ENCODE assay signal across 22 cellular contexts in genomic region chr1:233544304-233544703, GRCh38.
A peak's percentile ranks its signal among the peaks of the same experiment; 100 is the strongest.
DNase-seq lines count a peak whose midpoint lies in the region; ATAC-seq and TF ChIP-seq lines count a peak whose summit lies in the region.
"Had no signal": no experiment of that assay in that cellular context is flagged by ENCODE, and none has a peak within 500 bp of the region (broad histone marks: within the 10 kb centered on the region; RNA-seq: fewer than 3 reads in every experiment).

No MANE protein-coding gene starts in this region.

- peak overlapping the region; percentile 48 for H3K4me2 ChIP-seq in SK-N-SH
- peak overlapping the region; percentile 77 for H3K4me2 ChIP-seq in mammary epithelial cell (ENCODE audit: insufficient read depth, low read depth, low read length)

- H3K9ac ChIP-seq in SK-N-SH: no peak overlapping the region
- peak overlapping the region; percentile 37 for H3K9ac ChIP-seq in mammary epithelial cell (ENCODE audit: insufficient read depth, low read length)
- H3K9ac ChIP-seq: parathyroid adenoma had no signal

- H4K20me1 ChIP-seq in SK-N-SH (ENCODE audit: insufficient read depth) (no peaks in the 10 kb centered on the region), mammary epithelial cell (ENCODE audit: insufficient read depth, low read length) (no peaks in the 10 kb centered on the region)

- TF ChIP-seq EP300 in SK-N-SH (IDR thresholded peaks at IDR 0.05; ENCODE audit: borderline replicate concordance in 1 of 2, low read depth in 1 of 2, low read length in 1 of 2): no peak

- peaks cover 4% of the 10 kb centered on the region for H3F3A ChIP-seq in SK-N-SH (replicated peaks; ENCODE audit: insufficient read depth)

- no peak overlapping the region; the same call in 1 of the 2 replicates for H2AFZ ChIP-seq in SK-N-SH (ENCODE audit: low read depth)
- H2AFZ ChIP-seq in mammary epithelial cell (ENCODE audit: low read depth, low read length): peak overlapping the region; percentile 88
- H2AFZ ChIP-seq: parathyroid adenoma had no signal

- H3K9me2 ChIP-seq in SK-N-SH: no peaks in the 10 kb centered on the region

- intact Hi-C loops in mammary epithelial cell (cut with micrococcal nuclease) (no loop called here), thyroid gland (cut with DNase I) (no loop called here), left colon (cut with DNase I, micrococcal nuclease) (no loop called here)

- H3K27ac ChIP-seq in SK-N-SH (ENCODE audit: low read depth in 2 of 2, low read length in 1 of 2): peak overlapping the region in 1 of 2 experiments; percentile 86; a peak in 2 of 4 replicates
- H3K27ac ChIP-seq in KOPT-K1 (ENCODE audit: low read depth, low read length, poor library complexity, severe bottlenecking): peak overlapping the region; percentile 52
- peak overlapping the region; percentile 68 for H3K27ac ChIP-seq in mammary epithelial cell (ENCODE audit: insufficient read depth, low read depth, low read length)
- no peak overlapping the region for H3K27ac ChIP-seq in thyroid gland
- H3K27ac ChIP-seq: parathyroid adenoma, spleen, upper lobe of right lung had no signal

- in situ Hi-C loops in mammary epithelial cell (cut with MboI; ENCODE audit: low sequenced_read_pairs in 2 of 2): no loop called here

- CTCF ChIA-PET in SK-N-SH (lab: Yijun Ruan, JAX) (interaction anchor here (1.0 kb wide), 1 partner anchor 567 kb away, joined by 3 read pairs; no protein-coding TSS in a partner anchor), mammary epithelial cell (lab: Charles Lee; ENCODE audit: low non-redundant PET) (interaction anchor here (0.5 kb wide), 1 partner anchor 249 kb away, joined by 3 read pairs; the partner anchor contains the start of gene PCNX2)

- WGBS in SK-N-SH (ENCODE audit: low lambda C conversion rate): 87% methylated on average over 5 of the region's 5 CpGs
- 6% methylated on average over 4 of the region's 5 CpGs for WGBS in mammary epithelial cell (ENCODE audit: low coverage, missing lambda C conversion rate)
- 51 to 53% methylated on average over 5 of the region's 5 CpGs for WGBS in thyroid gland, 2 donors

- no peak for DNase-seq in SK-N-SH
- peak; percentile 38 for DNase-seq in mammary epithelial cell
- peak; percentile 26 to 49 for DNase-seq in thyroid gland
- no peak for DNase-seq in left colon
- DNase-seq in left lobe of liver (ENCODE audit: low spot score): no peak
- no peak for DNase-seq in T-helper 9 cell
- DNase-seq: activated CD4-positive, alpha-beta T cell treated with anti-CD3 and anti-CD28 coated beads for 36 hours; activated gamma-delta T cell; activated naive CD8-positive, alpha-beta T cell treated with anti-CD3 and anti-CD28 coated beads, Interleukin-2, amount 10 ng/mL, durations not matched to agents 7 days and 5 days; activated T-cell treated with anti-CD3 and anti-CD28 coated beads, Interleukin-2, amount 50 U/mL, for 24 hours; CD4-positive, CD25-positive, alpha-beta regulatory T cell; NCI-H2029 treated with DMSO at 0.1 percent for 48 hours; NCI-H774; spleen; stimulated activated CD4-positive, alpha-beta T cell treated with anti-CD3 and anti-CD28 coated beads, Interleukin-4, amount 100 ng/mL, for 24 hours; upper lobe of right lung had no signal

- H3K4me1 ChIP-seq in SK-N-SH (ENCODE audit: control insufficient read depth in 1 of 2, insufficient read depth in 2 of 2, low read depth in 1 of 2, low read length in 1 of 2) (peaks cover 0 to 10% of the 10 kb centered on the region in 2 experiments; a peak in 2 of 4 replicates), mammary epithelial cell (ENCODE audit: insufficient read depth, low read length) (peaks cover 23% of the 10 kb centered on the region), thyroid gland (no peaks in the 10 kb centered on the region)
- H3K4me1 ChIP-seq: parathyroid adenoma, spleen, upper lobe of right lung had no signal

- dilution Hi-C loops in mammary epithelial cell (cut with HindIII; ENCODE audit: low sequenced_read_pairs): no loop called here

- TF ChIP-seq POLR2A in thyroid gland (IDR thresholded peaks at IDR 0.05): no peak

- no TSS peak for BruUV-seq in mammary epithelial cell (replicated peaks; lab: Mats Ljungman, UMichigan)

- H3K27me3 ChIP-seq in SK-N-SH (ENCODE audit: insufficient read depth) (no peaks in the 10 kb centered on the region), mammary epithelial cell (ENCODE audit: insufficient read depth, low read length) (no peaks in the 10 kb centered on the region), thyroid gland (no peaks in the 10 kb centered on the region)
- H3K27me3 ChIP-seq: dorsolateral prefrontal cortex, MG63, upper lobe of right lung had no signal

- H3K79me2 ChIP-seq in SK-N-SH (ENCODE audit: insufficient read depth): no peaks in the 10 kb centered on the region
- no peaks in the 10 kb centered on the region for H3K79me2 ChIP-seq in mammary epithelial cell (ENCODE audit: insufficient read depth, low read length)
- H3K79me2 ChIP-seq: parathyroid adenoma had no signal

- no peaks in the 10 kb centered on the region for H3K9me3 ChIP-seq in SK-N-SH
- H3K9me3 ChIP-seq in KOPT-K1 (ENCODE audit: insufficient read depth, low read length, poor library complexity, severe bottlenecking): no peaks in the 10 kb centered on the region
- H3K9me3 ChIP-seq in mammary epithelial cell (replicated peaks; ENCODE audit: insufficient read depth, low read length): no peaks in the 10 kb centered on the region
- no peaks in the 10 kb centered on the region for H3K9me3 ChIP-seq in thyroid gland
- H3K9me3 ChIP-seq: MG63, spleen, upper lobe of right lung had no signal

- POLR2A ChIA-PET in SK-N-SH (lab: Yijun Ruan, JAX): interaction anchor here (0.6 kb wide), 1 partner anchor 53 kb away, joined by 3 read pairs; no protein-coding TSS in a partner anchor

- ATAC-seq in SK-N-SH treated with all-trans-retinoic acid at 6 μM for 48 hours (no peak), left colon (no peak), left lobe of liver (no peak)
- ATAC-seq: activated CD4-positive, alpha-beta T cell treated with anti-CD3 and anti-CD28 coated beads for 36 hours had no signal

- no peak for TF ChIP-seq CTCF in SK-N-SH (IDR thresholded peaks at IDR 0.05)
- TF ChIP-seq CTCF in mammary epithelial cell (conservative IDR thresholded peaks at IDR 0.05 in 1 of 2, IDR thresholded peaks at IDR 0.05 in 1 of 2; ENCODE audit: extremely low read depth in 1 of 2, insufficient read depth in 1 of 2, low read depth in 1 of 2, low read length in 2 of 2): no peak
- TF ChIP-seq CTCF in thyroid gland (IDR thresholded peaks at IDR 0.05): no peak

- H3K36me3 ChIP-seq in SK-N-SH (replicated peaks in 1 of 2; ENCODE audit: control insufficient read depth in 1 of 2, insufficient read depth in 2 of 2, low read length in 1 of 2): no peaks in the 10 kb centered on the region
- no peaks in the 10 kb centered on the region for H3K36me3 ChIP-seq in KOPT-K1 (ENCODE audit: insufficient read depth, low read length)
- no peaks in the 10 kb centered on the region for H3K36me3 ChIP-seq in mammary epithelial cell (ENCODE audit: insufficient read depth, low read length)
- no peaks in the 10 kb centered on the region for H3K36me3 ChIP-seq in thyroid gland
- H3K36me3 ChIP-seq: MG63, spleen, upper lobe of right lung had no signal

- H3K4me3 ChIP-seq in SK-N-SH (ENCODE audit: low read depth in 2 of 2, low read length in 1 of 2): no peak overlapping the region
- peak overlapping the region in 2 of 3 experiments; percentile 6 to 30 for H3K4me3 ChIP-seq in mammary epithelial cell (replicated peaks in 1 of 3; ENCODE audit: insufficient read depth in 1 of 3, low read depth in 2 of 3, low read length in 3 of 3)
- H3K4me3 ChIP-seq in thyroid gland (replicated peaks in 1 of 3): no peak overlapping the region
- H3K4me3 ChIP-seq: dorsolateral prefrontal cortex, lung, MG63, spleen, upper lobe of right lung had no signal

- TF ChIP-seq RAD21 in SK-N-SH (IDR thresholded peaks at IDR 0.05; ENCODE audit: low read length): no peak

TF ChIP-seq in SK-N-SH, 30 proteins besides CTCF, POLR2A, EP300 and RAD21:
- TF ChIP-seq GATA2 (CRISPR knock-in tag; IDR thresholded peaks at IDR 0.05) (no peak), MXI1 (IDR thresholded peaks at IDR 0.05; ENCODE audit: low read depth, low read length) (no peak), CHD2 (IDR thresholded peaks at IDR 0.05; ENCODE audit: low read length, partially characterized antibody) (no peak), GABPA (IDR thresholded peaks at IDR 0.05; ENCODE audit: low read depth) (no peak), NFIC (IDR thresholded peaks at IDR 0.05; ENCODE audit: borderline replicate concordance) (no peak), FOXM1 (IDR thresholded peaks at IDR 0.05; ENCODE audit: low read depth) (no peak), NRF1 (IDR thresholded peaks at IDR 0.05; ENCODE audit: low read depth, low read length) (no peak), ELF1 (IDR thresholded peaks at IDR 0.05) (no peak), JUND (IDR thresholded peaks at IDR 0.05) (no peak), RCOR1 (IDR thresholded peaks at IDR 0.05; ENCODE audit: low read length) (no peak)

TF ChIP-seq in SK-N-SH treated with all-trans-retinoic acid at 6 μM for 48 hours, 23 proteins besides CTCF, POLR2A, EP300 and RAD21 (continues in another document):
- TF ChIP-seq ISL1 (CRISPR knock-in tag; IDR thresholded peaks at IDR 0.05) (no peak), GLIS3 (CRISPR knock-in tag; IDR thresholded peaks at IDR 0.05) (no peak), ZNF8 (CRISPR knock-in tag; IDR thresholded peaks at IDR 0.05) (no peak), TCF4 (CRISPR knock-in tag; IDR thresholded peaks at IDR 0.05; ENCODE audit: borderline replicate concordance) (no peak), ZNF70 (CRISPR knock-in tag; IDR thresholded peaks at IDR 0.05) (no peak)
- TF ChIP-seq, protein P1, sequence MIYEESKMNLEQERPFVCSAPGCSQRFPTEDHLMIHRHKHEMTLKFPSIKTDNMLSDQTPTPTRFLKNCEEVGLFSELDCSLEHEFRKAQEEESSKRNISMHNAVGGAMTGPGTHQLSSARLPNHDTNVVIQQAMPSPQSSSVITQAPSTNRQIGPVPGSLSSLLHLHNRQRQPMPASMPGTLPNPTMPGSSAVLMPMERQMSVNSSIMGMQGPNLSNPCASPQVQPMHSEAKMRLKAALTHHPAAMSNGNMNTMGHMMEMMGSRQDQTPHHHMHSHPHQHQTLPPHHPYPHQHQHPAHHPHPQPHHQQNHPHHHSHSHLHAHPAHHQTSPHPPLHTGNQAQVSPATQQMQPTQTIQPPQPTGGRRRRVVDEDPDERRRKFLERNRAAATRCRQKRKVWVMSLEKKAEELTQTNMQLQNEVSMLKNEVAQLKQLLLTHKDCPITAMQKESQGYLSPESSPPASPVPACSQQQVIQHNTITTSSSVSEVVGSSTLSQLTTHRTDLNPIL (CRISPR knock-in tag; IDR thresholded peaks at IDR 0.05; ENCODE audit: low read depth): no peak

Comparison
In these comparisons a context has a peak if more than half of its experiments do, and no peak if none do; other contexts are left out.
1. DNase-seq: peak in mammary epithelial cell (single experiment) and thyroid gland (2 of 2); none in SK-N-SH (single experiment), left colon (0 of 2), left lobe of liver (single experiment) and T-helper 9 cell (single experiment).
2. H3K27ac ChIP-seq: peak in KOPT-K1 (single experiment) and mammary epithelial cell (single experiment); none in thyroid gland (0 of 3).
3. H3K4me3 ChIP-seq: peak in mammary epithelial cell (2 of 3); none in SK-N-SH (0 of 2) and thyroid gland (0 of 3).